In the genomic region with DNA sequence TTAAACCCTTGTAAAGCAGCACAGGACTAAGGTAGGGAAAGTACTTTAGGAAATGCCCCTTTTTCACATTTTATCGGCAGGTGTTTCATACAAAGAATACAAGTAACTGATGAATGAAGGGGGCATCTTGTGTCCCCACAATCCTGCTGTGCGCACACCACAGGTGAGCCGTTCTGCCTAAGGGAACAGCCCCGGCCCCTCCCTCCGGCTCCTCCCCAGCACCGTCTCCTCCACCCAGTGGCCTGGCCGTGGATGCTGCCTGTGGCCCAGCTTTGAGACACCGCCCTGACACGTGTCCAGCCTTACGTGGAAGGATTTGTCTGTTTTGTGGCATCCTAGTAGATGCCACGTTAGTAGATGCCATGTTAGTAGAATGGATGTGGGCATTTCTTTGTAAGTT, we compare ENCODE assay signal across 25 cellular contexts. TPM values are rescaled to one million over a fixed set of nuclear protein-coding genes. Genes with fewer than 3 reads are reported as not detected.
DNase-seq lines count a peak whose midpoint lies in the region; ATAC-seq, FAIRE-seq and TF ChIP-seq lines count a peak whose summit lies in the region.
"Had no signal": no experiment of that assay in that cellular context is flagged by ENCODE, and none has a peak within 500 bp of the region (broad histone marks: within the 10 kb centered on the region; RNA-seq: fewer than 3 reads in every experiment).

No MANE protein-coding gene starts in this region.

- H2AFZ ChIP-seq in PC-3 (ENCODE audit: low read length) (no peak overlapping the region), H1 (ENCODE audit: low read length) (no peak overlapping the region)

- no peak overlapping the region for H3K23ac ChIP-seq in H1 (ENCODE audit: insufficient read length)

- no peak overlapping the region for H4K91ac ChIP-seq in H1 (replicated peaks; ENCODE audit: insufficient read length, low read length)

- H3K27ac ChIP-seq in HEK293 (ENCODE audit: extremely low read depth, low read depth, low read length) = no peak overlapping the region
- H3K27ac ChIP-seq in PC-3 (ENCODE audit: low read length) = 0 out of 2 replicates have a peak overlapping the region, but pooled peaks have one; percentile 80
- H3K27ac ChIP-seq in H1 (ENCODE audit: low read depth, low read length) = no peak overlapping the region
- no peak overlapping the region for H3K27ac ChIP-seq in stomach
- H3K27ac ChIP-seq: BLaER1 treated with 17β-estradiol and CSF1 and Interleukin-3, amounts not matched to agents 10 nM and 100 nM; C4-2B had no signal

- H2BK12ac ChIP-seq in H1 (ENCODE audit: low read depth, low read length) = no peak overlapping the region

- TF ChIP-seq CTCF in HEK293 (tag by site-specific recombination; IDR thresholded peaks at IDR 0.05) (no peak), PC-3 (conservative IDR thresholded peaks at IDR 0.05; ENCODE audit: low read depth, low read length) (no peak), H1 (IDR thresholded peaks at IDR 0.05; ENCODE audit: control extremely low read depth in 1 of 3, insufficient read depth in 1 of 3, low read depth in 1 of 3, low read length in 3 of 3) (no peak), stomach (IDR thresholded peaks at IDR 0.05) (no peak)

- H3K14ac ChIP-seq in H1 (ENCODE audit: insufficient read length) = no peak overlapping the region

- H3K9me3 ChIP-seq in HEK293 (ENCODE audit: control insufficient read depth, insufficient read depth, low read depth, low read length) (no peaks in the 10 kb centered on the region), PC-3 (ENCODE audit: low read length) (no peaks in the 10 kb centered on the region), H1 (ENCODE audit: insufficient read depth in 2 of 2, low read depth in 1 of 2, low read length in 1 of 2) (no peaks in the 10 kb centered on the region), stomach (no peaks in the 10 kb centered on the region)
- H3K9me3 ChIP-seq: BE2C; BLaER1 treated with 17β-estradiol and CSF1 and Interleukin-3, amounts not matched to agents 10 nM and 100 nM had no signal

- H3K79me1 ChIP-seq in H1 (ENCODE audit: low read depth, low read length) = no peaks in the 10 kb centered on the region

- no peak for ATAC-seq in PC-3

- H2BK20ac ChIP-seq in H1 (ENCODE audit: low read length) = no peak overlapping the region

- H3F3A ChIP-seq in PC-3 (ENCODE audit: low read length, unreplicated experiment) = no peaks in the 10 kb centered on the region

- no peak overlapping the region for H3K4me3 ChIP-seq in HEK293 (ENCODE audit: low read depth, low read length)
- no peak overlapping the region for H3K4me3 ChIP-seq in PC-3 (ENCODE audit: low read length)
- H3K4me3 ChIP-seq in H1 (ENCODE audit: extremely low read depth in 1 of 4, insufficient read depth in 2 of 4, low read depth in 3 of 4, low read length in 4 of 4) = no peak overlapping the region
- H3K4me3 ChIP-seq in stomach = no peak overlapping the region
- H3K4me3 ChIP-seq: BLaER1 treated with 17β-estradiol and CSF1 and Interleukin-3, amounts not matched to agents 10 nM and 100 nM had no signal

- TF ChIP-seq POLR2A in H1 (IDR thresholded peaks at IDR 0.05; ENCODE audit: control extremely low read depth in 1 of 2, low read depth in 2 of 2, low read length in 2 of 2) = no peak
- no peak for TF ChIP-seq POLR2A in H54 (IDR thresholded peaks at IDR 0.05; ENCODE audit: low read depth, low read length)
- TF ChIP-seq POLR2A in stomach (IDR thresholded peaks at IDR 0.05) = no peak

- no peak overlapping the region for H3K4ac ChIP-seq in H1 (replicated peaks; ENCODE audit: insufficient read length, low read depth, low read length)

- FAIRE-seq in H1 (lab: Jason Lieb, UNC) (no peak), H54 (lab: Jason Lieb, UNC) (no peak)
- FAIRE-seq: A204.1, G401.6, GM12891, GM19239 had no signal

- H4K5ac ChIP-seq in H1 (ENCODE audit: insufficient read length, low read depth, low read length) = no peak overlapping the region

- H3K18ac ChIP-seq in H1 (ENCODE audit: extremely low read depth, low read length) = no peak overlapping the region

- 91% methylated on average over 11 of the region's 11 CpGs; no CpG with 5 or more reads in 1 of the 2 experiments for WGBS in H1 (ENCODE audit: extremely low coverage in 1 of 2, insufficient coverage in 1 of 2, insufficient read length in 1 of 2, insufficient replicate concordance in 2 of 2, low coverage in 1 of 2, low lambda C conversion rate in 2 of 2, missing lambda C conversion rate in 1 of 2), 2 experiments
- 89 to 96% (median 95%) methylated on average over 11 of the region's 11 CpGs for WGBS in stomach, 5 donors

- CTCF ChIA-PET in HEK293 (lab: Yijun Ruan, JAX) (no interaction called here), PC-3 (lab: Charles Lee) (no interaction called here), H1 (lab: Charles Lee; ENCODE audit: partially characterized antibody) (interaction anchor here (1.1 kb wide), 1 partner anchor 42 kb away, joined by 3 read pairs; no protein-coding TSS in a partner anchor)

- no peak overlapping the region for H2BK5ac ChIP-seq in H1 (ENCODE audit: low read depth, low read length)

- no peak overlapping the region for H4K8ac ChIP-seq in H1 (ENCODE audit: extremely low read depth, insufficient read depth, low read length)

- H3K9ac ChIP-seq in PC-3 (ENCODE audit: low read length) = no peak overlapping the region
- no peak overlapping the region for H3K9ac ChIP-seq in H1 (replicated peaks in 1 of 4; ENCODE audit: extremely low read depth in 1 of 4, low read depth in 3 of 4, low read length in 3 of 4)
- H3K9ac ChIP-seq: BLaER1 treated with 17β-estradiol and CSF1 and Interleukin-3, amounts not matched to agents 10 nM and 100 nM had no signal

- H3K79me2 ChIP-seq in PC-3 (ENCODE audit: low read length) (no peaks in the 10 kb centered on the region), H1 (ENCODE audit: control insufficient read depth in 1 of 2, insufficient read depth in 2 of 2, low read length in 2 of 2) (no peaks in the 10 kb centered on the region)

- H3K4me1 ChIP-seq in HEK293 (ENCODE audit: control insufficient read depth, insufficient read depth, low read length) (no peaks in the 10 kb centered on the region), PC-3 (ENCODE audit: insufficient read depth, low read length) (peaks cover 12% of the 10 kb centered on the region), H1 (replicated peaks in 1 of 4; ENCODE audit: control insufficient read depth in 3 of 4, insufficient read depth in 4 of 4, low read length in 3 of 4) (no peaks in the 10 kb centered on the region; a peak in 1 of 7 replicates), stomach (no peaks in the 10 kb centered on the region)
- H3K4me1 ChIP-seq: BE2C had no signal

- H2BK15ac ChIP-seq in H1 (ENCODE audit: low read length) = no peak overlapping the region

- H2AK5ac ChIP-seq in H1 (ENCODE audit: low read depth, low read length) = no peak overlapping the region

- H3K9me2 ChIP-seq in PC-3 (replicated peaks; ENCODE audit: low read length) = no peaks in the 10 kb centered on the region

- H3K23me2 ChIP-seq in H1 (ENCODE audit: low read depth, low read length) = peaks cover 2% of the 10 kb centered on the region; the same call in 1 of the 2 replicates

- peaks cover 0 to 71% of the 10 kb centered on the region in 2 experiments; a peak in 1 of 3 replicates for H3K36me3 ChIP-seq in HEK293 (ENCODE audit: control insufficient read depth in 2 of 2, insufficient read depth in 1 of 2, low read length in 2 of 2)
- H3K36me3 ChIP-seq in PC-3 (ENCODE audit: low read depth, low read length) = no peaks in the 10 kb centered on the region; the same call in 1 of the 2 replicates
- H3K36me3 ChIP-seq in H1 (ENCODE audit: control insufficient read depth in 2 of 4, insufficient read depth in 4 of 4, low read length in 3 of 4) = peaks cover 0 to 13% (median 9%) of the 10 kb centered on the region in 4 experiments; a peak in 5 of 8 replicates
- H3K36me3 ChIP-seq in stomach = peaks cover 0 to 66% (median 54%) of the 10 kb centered on the region in 4 donors
- H3K36me3 ChIP-seq: BE2C had no signal

- H3K56ac ChIP-seq in H1 (replicated peaks; ENCODE audit: insufficient read length, low read depth, low read length) = no peak overlapping the region

- H3K27me3 ChIP-seq in PC-3 (ENCODE audit: low read length) (no peaks in the 10 kb centered on the region), H1 (replicated peaks in 1 of 4; ENCODE audit: control insufficient read depth in 3 of 4, extremely low read depth in 1 of 4, insufficient read depth in 3 of 4, low read length in 3 of 4) (no peaks in the 10 kb centered on the region), stomach (no peaks in the 10 kb centered on the region)
- H3K27me3 ChIP-seq: BE2C; BLaER1 treated with 17β-estradiol and CSF1 and Interleukin-3, amounts not matched to agents 10 nM and 100 nM had no signal

- BruUV-seq in PC-3 (replicated peaks; lab: Mats Ljungman, UMichigan) = no TSS peak

- DNase-seq in NCI-H146 treated with DMSO at 0.1 percent for 48 hours (lab: John Stamatoyannopoulos, UW; ENCODE audit: unreplicated experiment) (peak; percentile 2), PC-3 (no peak), H1 (ENCODE audit: low read depth in 1 of 2, low spot score in 2 of 2) (no peak), H54 (ENCODE audit: insufficient read length, low spot score) (no peak), NCI-H2029 (lab: John Stamatoyannopoulos, UW) (no peak), stomach (no peak), cerebellar nuclear complex (lab: John Stamatoyannopoulos, UW) (no peak)
- DNase-seq: 8988T; ACHN; BE2C; CD4-positive, alpha-beta memory T cell; CD8-positive, alpha-beta memory T cell; COR-L47; DMS 273 treated with DMSO at 0.1 percent for 48 hours; DMS153; DMS53; DMS79 treated with DMSO at 0.1 percent for 48 hours; GF-D8 had no signal

- no peak for TF ChIP-seq RAD21 in H1 (IDR thresholded peaks at IDR 0.05 in 1 of 2, conservative IDR thresholded peaks at IDR 0.05 in 1 of 2; ENCODE audit: low read depth in 2 of 2, low read length in 2 of 2)

- POLR2A ChIA-PET in HEK293 (lab: Yijun Ruan, JAX) = no interaction called here
- POLR2A ChIA-PET in PC-3 (lab: Charles Lee; ENCODE audit: unreplicated experiment) = no interaction called here
- POLR2A ChIA-PET in H1 (lab: Charles Lee; ENCODE audit: partially characterized antibody) = interaction anchor here (1.4 kb wide), 1 partner anchor 23 kb away, joined by 4 read pairs; no protein-coding TSS in a partner anchor

- H4K20me1 ChIP-seq in PC-3 (ENCODE audit: low read length) (no peaks in the 10 kb centered on the region), H1 (replicated peaks in 1 of 2; ENCODE audit: control insufficient read depth in 1 of 2, insufficient read depth in 2 of 2, low read length in 2 of 2) (peaks cover 0 to 10% of the 10 kb centered on the region in 2 experiments)

- intact Hi-C loops in PC-3 (cut with micrococcal nuclease) (no loop called here), stomach (cut with DNase I; ENCODE audit: low total_unique reads) (no loop called here)

- no peak overlapping the region for H2BK120ac ChIP-seq in H1 (replicated peaks; ENCODE audit: low read depth, low read length)

- H3K4me2 ChIP-seq in PC-3 (ENCODE audit: low read length) = no peak overlapping the region
- no peak overlapping the region for H3K4me2 ChIP-seq in H1 (ENCODE audit: insufficient read depth in 1 of 2, low read depth in 2 of 2, low read length in 2 of 2)
- H3K4me2 ChIP-seq: BLaER1 treated with 17β-estradiol and CSF1 and Interleukin-3, amounts not matched to agents 10 nM and 100 nM had no signal

- TF ChIP-seq EP300 in H1 (IDR thresholded peaks at IDR 0.05; ENCODE audit: borderline replicate concordance in 1 of 2, low read depth in 2 of 2, low read length in 2 of 2) (no peak), stomach (IDR thresholded peaks at IDR 0.05) (no peak)

RNA-seq across cellular contexts. Expression of a gene that starts 12.8 kb away (rescaled TPM):
- total RNA-seq in PC-3 (2014; rRNA removed) (114 and 148 TPM in 2 replicates), stomach (100 to 1,000 TPM in 1 of 5 donors, 10 to 100 TPM in 3, 1 to 10 TPM in 1; 8.2 to 170 (median 25.8) TPM)
- total RNA-seq in H1 (2021; fragmentation: NEBNext Ultra II Directional; extraction: Animal tissue kit (Norgen Biotek cat#: 25700)) = 99.8 and 103 TPM in 2 replicates
- polyA plus RNA-seq in H1 (2011; rRNA removed) (58.4 and 106 TPM in 2 replicates), stomach (100 to 1,000 TPM in 2 of 3 donors, 10 to 100 TPM in 1; 91.3 to 120 (median 101) TPM)
- 49.4 TPM for polyA plus RNA-seq in H1 (2011; cell fraction: cytosol; rRNA removed)
- 69.8 TPM for polyA plus RNA-seq in H1 (2011; cell fraction: nucleus; rRNA removed)
- polyA plus RNA-seq in H1 (2012, experiment 1 of 2) = 51.1 to 69.6 TPM (median 60.7 TPM) in 4 replicates
- polyA plus RNA-seq in H1 (2012, experiment 2 of 2) = 65.5 TPM
- polyA plus RNA-seq in H1 (2013, experiment 1 of 2) = 95.7 TPM
- 90.2 TPM for polyA plus RNA-seq in H1 (2013, experiment 2 of 2)
- polyA minus RNA-seq in H1 (2011; rRNA and poly(A)+ RNA removed) = 5.5 and 6.4 TPM in 2 replicates
- polyA minus RNA-seq in H1 (2011; cell fraction: cytosol; rRNA and poly(A)+ RNA removed) = 32.8 TPM
- 18.1 TPM for polyA minus RNA-seq in H1 (2011; cell fraction: nucleus; rRNA and poly(A)+ RNA removed)

RNA-seq across cellular contexts. Expression of a gene that starts 46.4 kb away (rescaled TPM):
- total RNA-seq in PC-3 (2014; rRNA removed) (28.3 and 61.7 TPM in 2 replicates), stomach (10 to 100 TPM; 18.7 to 84.0 (median 32.7) TPM)
- total RNA-seq in H1 (2021; fragmentation: NEBNext Ultra II Directional; extraction: Animal tissue kit (Norgen Biotek cat#: 25700)) = 80.2 and 87.6 TPM in 2 replicates
- polyA plus RNA-seq in H1 (2011; rRNA removed) (8.3 and 14.5 TPM in 2 replicates), stomach (10 to 100 TPM in 2 of 3 donors, 1 to 10 TPM in 1; 7.4 to 14.8 (median 13.9) TPM)
- 8.6 TPM for polyA plus RNA-seq in H1 (2011; cell fraction: cytosol; rRNA removed)
- 19.2 TPM for polyA plus RNA-seq in H1 (2011; cell fraction: nucleus; rRNA removed)
- polyA plus RNA-seq in H1 (2012, experiment 1 of 2) = 24.8 to 35.9 TPM (median 32.3 TPM) in 4 replicates
- 36.5 TPM for polyA plus RNA-seq in H1 (2012, experiment 2 of 2)
- polyA plus RNA-seq in H1 (2013, experiment 1 of 2) = 40.2 TPM
- 39.7 TPM for polyA plus RNA-seq in H1 (2013, experiment 2 of 2)
- polyA minus RNA-seq in H1 (2011; rRNA and poly(A)+ RNA removed) = 6.3 and 7.3 TPM in 2 replicates
- 30.0 TPM for polyA minus RNA-seq in H1 (2011; cell fraction: cytosol; rRNA and poly(A)+ RNA removed)
- polyA minus RNA-seq in H1 (2011; cell fraction: nucleus; rRNA and poly(A)+ RNA removed) = 27.1 TPM
